1 cellular context compared by ENCODE assay signal in genomic region chr19:36573020-36573947, GRCh38.
TF ChIP-seq lines count a peak whose summit lies in the region.

TSS of gene ZNF529 (minus strand) at chr19:36573292. CDS start at chr19:36572346, 946 bp downstream.

TF ChIP-seq in HEK293, 187 proteins besides CTCF, POLR2A, EP300 and RAD21 (continued from another document and continues in another):
- peak; percentile 75; the same call in 1 of the 2 replicates for TF ChIP-seq ZNF416 (tag by site-specific recombination; IDR thresholded peaks at IDR 0.05)
- no peak for TF ChIP-seq ZNF174 (tag by site-specific recombination; IDR thresholded peaks at IDR 0.05)
- no peak for TF ChIP-seq ZNF302 (tag by site-specific recombination; IDR thresholded peaks at IDR 0.05; ENCODE audit: low read depth)
- no peak for TF ChIP-seq ZNF214 (tag by site-specific recombination; IDR thresholded peaks at IDR 0.05; ENCODE audit: borderline replicate concordance)
- TF ChIP-seq, protein P1, sequence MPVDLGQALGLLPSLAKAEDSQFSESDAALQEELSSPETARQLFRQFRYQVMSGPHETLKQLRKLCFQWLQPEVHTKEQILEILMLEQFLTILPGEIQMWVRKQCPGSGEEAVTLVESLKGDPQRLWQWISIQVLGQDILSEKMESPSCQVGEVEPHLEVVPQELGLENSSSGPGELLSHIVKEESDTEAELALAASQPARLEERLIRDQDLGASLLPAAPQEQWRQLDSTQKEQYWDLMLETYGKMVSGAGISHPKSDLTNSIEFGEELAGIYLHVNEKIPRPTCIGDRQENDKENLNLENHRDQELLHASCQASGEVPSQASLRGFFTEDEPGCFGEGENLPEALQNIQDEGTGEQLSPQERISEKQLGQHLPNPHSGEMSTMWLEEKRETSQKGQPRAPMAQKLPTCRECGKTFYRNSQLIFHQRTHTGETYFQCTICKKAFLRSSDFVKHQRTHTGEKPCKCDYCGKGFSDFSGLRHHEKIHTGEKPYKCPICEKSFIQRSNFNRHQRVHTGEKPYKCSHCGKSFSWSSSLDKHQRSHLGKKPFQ (tag by site-specific recombination; IDR thresholded peaks at IDR 0.05), result peak; percentile 87; the same call in 1 of the 2 replicates
- TF ChIP-seq ZNF148 (tag by site-specific recombination; IDR thresholded peaks at IDR 0.05; ENCODE audit: borderline replicate concordance), result no peak
- TF ChIP-seq ZNF138 (tag by site-specific recombination; IDR thresholded peaks at IDR 0.05; ENCODE audit: borderline replicate concordance), result no peak
- TF ChIP-seq ZNF266 (tag by site-specific recombination; IDR thresholded peaks at IDR 0.05; ENCODE audit: low read depth), result peak; percentile 77
- TF ChIP-seq ZNF654 (tag by site-specific recombination; IDR thresholded peaks at IDR 0.05; ENCODE audit: low read depth), result no peak
- TF ChIP-seq ZNF791 (tag by site-specific recombination; IDR thresholded peaks at IDR 0.05), result 0 out of 2 replicates have a peak, but pooled peaks have one; percentile 32
- no peak for TF ChIP-seq ZNF37A (tag by site-specific recombination; IDR thresholded peaks at IDR 0.05)
- no peak for TF ChIP-seq ZNF529 (tag by site-specific recombination; IDR thresholded peaks at IDR 0.05; ENCODE audit: insufficient replicate concordance)
- TF ChIP-seq ZNF510 (tag by site-specific recombination; IDR thresholded peaks at IDR 0.05; ENCODE audit: insufficient replicate concordance), result no peak
- no peak for TF ChIP-seq ZNF280C (tag by site-specific recombination; IDR thresholded peaks at IDR 0.05)
- TF ChIP-seq ZNF423 (tag by site-specific recombination; IDR thresholded peaks at IDR 0.05), result no peak
- TF ChIP-seq ZBTB1 (tag by site-specific recombination; IDR thresholded peaks at IDR 0.05), result peak; percentile 80
- TF ChIP-seq ZNF324 (tag by site-specific recombination; IDR thresholded peaks at IDR 0.05), result peak; percentile 99
- TF ChIP-seq, protein P2, sequence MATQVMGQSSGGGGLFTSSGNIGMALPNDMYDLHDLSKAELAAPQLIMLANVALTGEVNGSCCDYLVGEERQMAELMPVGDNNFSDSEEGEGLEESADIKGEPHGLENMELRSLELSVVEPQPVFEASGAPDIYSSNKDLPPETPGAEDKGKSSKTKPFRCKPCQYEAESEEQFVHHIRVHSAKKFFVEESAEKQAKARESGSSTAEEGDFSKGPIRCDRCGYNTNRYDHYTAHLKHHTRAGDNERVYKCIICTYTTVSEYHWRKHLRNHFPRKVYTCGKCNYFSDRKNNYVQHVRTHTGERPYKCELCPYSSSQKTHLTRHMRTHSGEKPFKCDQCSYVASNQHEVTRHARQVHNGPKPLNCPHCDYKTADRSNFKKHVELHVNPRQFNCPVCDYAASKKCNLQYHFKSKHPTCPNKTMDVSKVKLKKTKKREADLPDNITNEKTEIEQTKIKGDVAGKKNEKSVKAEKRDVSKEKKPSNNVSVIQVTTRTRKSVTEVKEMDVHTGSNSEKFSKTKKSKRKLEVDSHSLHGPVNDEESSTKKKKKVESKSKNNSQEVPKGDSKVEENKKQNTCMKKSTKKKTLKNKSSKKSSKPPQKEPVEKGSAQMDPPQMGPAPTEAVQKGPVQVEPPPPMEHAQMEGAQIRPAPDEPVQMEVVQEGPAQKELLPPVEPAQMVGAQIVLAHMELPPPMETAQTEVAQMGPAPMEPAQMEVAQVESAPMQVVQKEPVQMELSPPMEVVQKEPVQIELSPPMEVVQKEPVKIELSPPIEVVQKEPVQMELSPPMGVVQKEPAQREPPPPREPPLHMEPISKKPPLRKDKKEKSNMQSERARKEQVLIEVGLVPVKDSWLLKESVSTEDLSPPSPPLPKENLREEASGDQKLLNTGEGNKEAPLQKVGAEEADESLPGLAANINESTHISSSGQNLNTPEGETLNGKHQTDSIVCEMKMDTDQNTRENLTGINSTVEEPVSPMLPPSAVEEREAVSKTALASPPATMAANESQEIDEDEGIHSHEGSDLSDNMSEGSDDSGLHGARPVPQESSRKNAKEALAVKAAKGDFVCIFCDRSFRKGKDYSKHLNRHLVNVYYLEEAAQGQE (tag by site-specific recombination; IDR thresholded peaks at IDR 0.05), result peak; percentile 81; the same call in 1 of the 2 replicates
- TF ChIP-seq, protein P3, sequence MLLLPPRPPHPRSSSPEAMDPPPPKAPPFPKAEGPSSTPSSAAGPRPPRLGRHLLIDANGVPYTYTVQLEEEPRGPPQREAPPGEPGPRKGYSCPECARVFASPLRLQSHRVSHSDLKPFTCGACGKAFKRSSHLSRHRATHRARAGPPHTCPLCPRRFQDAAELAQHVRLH (tag by site-specific recombination; IDR thresholded peaks at IDR 0.05), result peak; percentile 95
- TF ChIP-seq ZFP37 (tag by site-specific recombination; IDR thresholded peaks at IDR 0.05), result peak; percentile 99
- TF ChIP-seq HOXD13 (CRISPR knock-in tag; IDR thresholded peaks at IDR 0.05; ENCODE audit: borderline replicate concordance), result no peak
- TF ChIP-seq, protein P4, sequence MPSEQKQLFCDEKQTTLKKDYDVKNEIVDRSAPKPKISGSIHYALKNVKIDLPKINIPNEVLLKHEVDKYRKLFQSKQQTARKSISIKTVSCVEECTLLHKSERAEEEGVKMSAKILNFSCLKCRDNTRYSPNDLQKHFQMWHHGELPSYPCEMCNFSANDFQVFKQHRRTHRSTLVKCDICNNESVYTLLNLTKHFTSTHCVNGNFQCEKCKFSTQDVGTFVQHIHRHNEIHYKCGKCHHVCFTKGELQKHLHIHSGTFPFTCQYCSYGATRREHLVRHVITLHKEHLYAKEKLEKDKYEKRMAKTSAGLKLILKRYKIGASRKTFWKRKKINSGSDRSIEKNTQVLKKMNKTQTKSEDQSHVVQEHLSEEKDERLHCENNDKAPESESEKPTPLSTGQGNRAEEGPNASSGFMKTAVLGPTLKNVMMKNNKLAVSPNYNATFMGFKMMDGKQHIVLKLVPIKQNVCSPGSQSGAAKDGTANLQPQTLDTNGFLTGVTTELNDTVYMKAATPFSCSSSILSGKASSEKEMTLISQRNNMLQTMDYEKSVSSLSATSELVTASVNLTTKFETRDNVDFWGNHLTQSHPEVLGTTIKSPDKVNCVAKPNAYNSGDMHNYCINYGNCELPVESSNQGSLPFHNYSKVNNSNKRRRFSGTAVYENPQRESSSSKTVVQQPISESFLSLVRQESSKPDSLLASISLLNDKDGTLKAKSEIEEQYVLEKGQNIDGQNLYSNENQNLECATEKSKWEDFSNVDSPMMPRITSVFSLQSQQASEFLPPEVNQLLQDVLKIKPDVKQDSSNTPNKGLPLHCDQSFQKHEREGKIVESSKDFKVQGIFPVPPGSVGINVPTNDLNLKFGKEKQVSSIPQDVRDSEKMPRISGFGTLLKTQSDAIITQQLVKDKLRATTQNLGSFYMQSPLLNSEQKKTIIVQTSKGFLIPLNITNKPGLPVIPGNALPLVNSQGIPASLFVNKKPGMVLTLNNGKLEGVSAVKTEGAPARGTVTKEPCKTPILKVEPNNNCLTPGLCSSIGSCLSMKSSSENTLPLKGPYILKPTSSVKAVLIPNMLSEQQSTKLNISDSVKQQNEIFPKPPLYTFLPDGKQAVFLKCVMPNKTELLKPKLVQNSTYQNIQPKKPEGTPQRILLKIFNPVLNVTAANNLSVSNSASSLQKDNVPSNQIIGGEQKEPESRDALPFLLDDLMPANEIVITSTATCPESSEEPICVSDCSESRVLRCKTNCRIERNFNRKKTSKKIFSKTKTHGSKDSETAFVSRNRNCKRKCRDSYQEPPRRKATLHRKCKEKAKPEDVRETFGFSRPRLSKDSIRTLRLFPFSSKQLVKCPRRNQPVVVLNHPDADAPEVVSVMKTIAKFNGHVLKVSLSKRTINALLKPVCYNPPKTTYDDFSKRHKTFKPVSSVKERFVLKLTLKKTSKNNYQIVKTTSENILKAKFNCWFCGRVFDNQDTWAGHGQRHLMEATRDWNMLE (tag by site-specific recombination; conservative IDR thresholded peaks at IDR 0.05; ENCODE audit: low read depth), result peak; percentile 98
- TF ChIP-seq ZNF19 (tag by site-specific recombination; IDR thresholded peaks at IDR 0.05; ENCODE audit: low read depth), result 0 out of 2 replicates have a peak, but pooled peaks have one; percentile 58
- TF ChIP-seq YY1 (tag by site-specific recombination; IDR thresholded peaks at IDR 0.05), result peak; percentile 42; the same call in 1 of the 2 replicates
- TF ChIP-seq ZNF426 (tag by site-specific recombination; IDR thresholded peaks at IDR 0.05), result no peak
- TF ChIP-seq ZNF223 (tag by site-specific recombination; IDR thresholded peaks at IDR 0.05), result peak; percentile 100
- TF ChIP-seq ZBTB6 (tag by site-specific recombination; IDR thresholded peaks at IDR 0.05), result peak; percentile 3; the same call in 1 of the 2 replicates
- TF ChIP-seq, protein P5, sequence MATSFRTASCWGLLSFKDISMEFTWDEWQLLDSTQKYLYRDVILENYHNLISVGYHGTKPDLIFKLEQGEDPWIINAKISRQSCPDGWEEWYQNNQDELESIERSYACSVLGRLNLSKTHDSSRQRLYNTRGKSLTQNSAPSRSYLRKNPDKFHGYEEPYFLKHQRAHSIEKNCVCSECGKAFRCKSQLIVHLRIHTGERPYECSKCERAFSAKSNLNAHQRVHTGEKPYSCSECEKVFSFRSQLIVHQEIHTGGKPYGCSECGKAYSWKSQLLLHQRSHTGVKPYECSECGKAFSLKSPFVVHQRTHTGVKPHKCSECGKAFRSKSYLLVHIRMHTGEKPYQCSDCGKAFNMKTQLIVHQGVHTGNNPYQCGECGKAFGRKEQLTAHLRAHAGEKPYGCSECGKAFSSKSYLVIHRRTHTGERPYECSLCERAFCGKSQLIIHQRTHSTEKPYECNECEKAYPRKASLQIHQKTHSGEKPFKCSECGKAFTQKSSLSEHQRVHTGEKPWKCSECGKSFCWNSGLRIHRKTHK (tag by site-specific recombination; IDR thresholded peaks at IDR 0.05), result no peak
- TF ChIP-seq ZNF211 (tag by site-specific recombination; IDR thresholded peaks at IDR 0.05; ENCODE audit: low read depth), result no peak
- no peak for TF ChIP-seq ZNF292 (tag by site-specific recombination; IDR thresholded peaks at IDR 0.05; ENCODE audit: borderline replicate concordance, low read depth)
- TF ChIP-seq, protein P6, sequence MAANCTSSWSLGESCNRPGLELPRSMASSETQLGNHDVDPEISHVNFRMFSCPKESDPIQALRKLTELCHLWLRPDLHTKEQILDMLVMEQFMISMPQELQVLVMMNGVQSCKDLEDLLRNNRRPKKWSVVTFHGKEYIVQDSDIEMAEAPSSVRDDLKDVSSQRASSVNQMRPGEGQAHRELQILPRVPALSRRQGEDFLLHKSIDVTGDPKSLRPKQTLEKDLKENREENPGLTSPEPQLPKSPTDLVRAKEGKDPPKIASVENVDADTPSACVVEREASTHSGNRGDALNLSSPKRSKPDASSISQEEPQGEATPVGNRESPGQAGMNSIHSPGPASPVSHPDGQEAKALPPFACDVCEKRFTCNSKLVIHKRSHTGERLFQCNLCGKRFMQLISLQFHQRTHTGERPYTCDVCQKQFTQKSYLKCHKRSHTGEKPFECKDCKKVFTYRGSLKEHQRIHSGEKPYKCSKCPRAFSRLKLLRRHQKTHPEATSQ (tag by site-specific recombination; IDR thresholded peaks at IDR 0.05), result peak; percentile 94
- TF ChIP-seq ZNF311 (tag by site-specific recombination; IDR thresholded peaks at IDR 0.05; ENCODE audit: borderline replicate concordance), result no peak
- TF ChIP-seq ZNF626 (tag by site-specific recombination; IDR thresholded peaks at IDR 0.05), result no peak
- TF ChIP-seq ZNF202 (tag by site-specific recombination; IDR thresholded peaks at IDR 0.05; ENCODE audit: borderline replicate concordance), result no peak
- peak; percentile 94 for TF ChIP-seq ZNF660 (tag by site-specific recombination; IDR thresholded peaks at IDR 0.05)
- TF ChIP-seq PRDM1 (tag by site-specific recombination; IDR thresholded peaks at IDR 0.05), result no peak
- no peak for TF ChIP-seq ZNF747 (tag by site-specific recombination; IDR thresholded peaks at IDR 0.05)
- TF ChIP-seq ZNF76 (tag by site-specific recombination; IDR thresholded peaks at IDR 0.05; ENCODE audit: borderline replicate concordance, low read depth), result peak; percentile 98
- peak; percentile 65 for TF ChIP-seq ZNF157 (tag by site-specific recombination; IDR thresholded peaks at IDR 0.05)
- no peak for TF ChIP-seq RBAK (tag by site-specific recombination; IDR thresholded peaks at IDR 0.05)
- TF ChIP-seq ZBTB7A (tag by site-specific recombination; IDR thresholded peaks at IDR 0.05; ENCODE audit: low read depth), result peak; percentile 98
